Comparison of ENCODE assay signal across 1 cellular context in the genomic region with DNA sequence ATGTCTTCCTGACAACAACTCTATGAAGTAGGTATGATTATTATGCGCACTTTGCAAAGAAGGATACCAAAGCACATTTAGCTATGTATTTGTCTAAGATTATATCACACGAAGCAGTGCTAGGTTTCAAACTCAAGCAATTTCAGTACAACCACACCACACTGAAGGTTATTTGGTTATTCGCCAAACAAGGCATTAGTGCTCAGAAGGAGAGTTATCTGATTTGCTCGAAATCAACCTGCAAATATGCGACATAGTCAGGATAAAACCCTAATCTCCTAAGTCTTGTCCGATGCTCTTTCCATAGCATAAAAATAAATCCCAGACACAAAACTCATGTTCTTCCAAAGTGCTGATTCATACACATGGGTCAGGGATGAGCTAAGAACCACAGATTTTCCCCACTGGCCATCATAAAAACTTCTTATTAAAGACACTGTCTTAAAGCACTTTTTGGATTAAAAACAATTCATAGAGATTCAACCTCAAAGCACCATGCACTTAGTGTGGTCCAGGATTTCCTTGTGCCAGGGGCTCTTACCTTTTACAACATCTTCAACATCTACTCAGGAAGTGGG.
TF ChIP-seq lines count a peak whose summit lies in the region.

No MANE protein-coding gene starts in this region.

TF ChIP-seq in SK-N-SH, 30 proteins besides CTCF, POLR2A, EP300 and RAD21 (continued from another document):
- TF ChIP-seq, protein P1, sequence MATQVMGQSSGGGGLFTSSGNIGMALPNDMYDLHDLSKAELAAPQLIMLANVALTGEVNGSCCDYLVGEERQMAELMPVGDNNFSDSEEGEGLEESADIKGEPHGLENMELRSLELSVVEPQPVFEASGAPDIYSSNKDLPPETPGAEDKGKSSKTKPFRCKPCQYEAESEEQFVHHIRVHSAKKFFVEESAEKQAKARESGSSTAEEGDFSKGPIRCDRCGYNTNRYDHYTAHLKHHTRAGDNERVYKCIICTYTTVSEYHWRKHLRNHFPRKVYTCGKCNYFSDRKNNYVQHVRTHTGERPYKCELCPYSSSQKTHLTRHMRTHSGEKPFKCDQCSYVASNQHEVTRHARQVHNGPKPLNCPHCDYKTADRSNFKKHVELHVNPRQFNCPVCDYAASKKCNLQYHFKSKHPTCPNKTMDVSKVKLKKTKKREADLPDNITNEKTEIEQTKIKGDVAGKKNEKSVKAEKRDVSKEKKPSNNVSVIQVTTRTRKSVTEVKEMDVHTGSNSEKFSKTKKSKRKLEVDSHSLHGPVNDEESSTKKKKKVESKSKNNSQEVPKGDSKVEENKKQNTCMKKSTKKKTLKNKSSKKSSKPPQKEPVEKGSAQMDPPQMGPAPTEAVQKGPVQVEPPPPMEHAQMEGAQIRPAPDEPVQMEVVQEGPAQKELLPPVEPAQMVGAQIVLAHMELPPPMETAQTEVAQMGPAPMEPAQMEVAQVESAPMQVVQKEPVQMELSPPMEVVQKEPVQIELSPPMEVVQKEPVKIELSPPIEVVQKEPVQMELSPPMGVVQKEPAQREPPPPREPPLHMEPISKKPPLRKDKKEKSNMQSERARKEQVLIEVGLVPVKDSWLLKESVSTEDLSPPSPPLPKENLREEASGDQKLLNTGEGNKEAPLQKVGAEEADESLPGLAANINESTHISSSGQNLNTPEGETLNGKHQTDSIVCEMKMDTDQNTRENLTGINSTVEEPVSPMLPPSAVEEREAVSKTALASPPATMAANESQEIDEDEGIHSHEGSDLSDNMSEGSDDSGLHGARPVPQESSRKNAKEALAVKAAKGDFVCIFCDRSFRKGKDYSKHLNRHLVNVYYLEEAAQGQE (IDR thresholded peaks at IDR 0.05; ENCODE audit: low read depth, low read length), result no peak
- peak; percentile 71; the same call in 1 of the 2 replicates for TF ChIP-seq JUND (IDR thresholded peaks at IDR 0.05)
- peak; percentile 54; the same call in 1 of the 2 replicates for TF ChIP-seq FOSL2 (IDR thresholded peaks at IDR 0.05; ENCODE audit: borderline replicate concordance, low read depth)
- TF ChIP-seq YY1 (IDR thresholded peaks at IDR 0.05; ENCODE audit: low read depth), result 0 out of 2 replicates have a peak, but pooled peaks have one; percentile 28
- TF ChIP-seq, protein P2, sequence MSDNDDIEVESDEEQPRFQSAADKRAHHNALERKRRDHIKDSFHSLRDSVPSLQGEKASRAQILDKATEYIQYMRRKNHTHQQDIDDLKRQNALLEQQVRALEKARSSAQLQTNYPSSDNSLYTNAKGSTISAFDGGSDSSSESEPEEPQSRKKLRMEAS (IDR thresholded peaks at IDR 0.05; ENCODE audit: low read depth), result no peak
- TF ChIP-seq EZH2phosphoT487 (IDR thresholded peaks at IDR 0.05; ENCODE audit: borderline replicate concordance, low read depth), result no peak
- TF ChIP-seq MXI1 (IDR thresholded peaks at IDR 0.05; ENCODE audit: low read depth, low read length), result no peak
- peak; percentile 92 for TF ChIP-seq TEAD4 (IDR thresholded peaks at IDR 0.05; ENCODE audit: borderline replicate concordance, insufficient read depth)
- no peak for TF ChIP-seq RCOR1 (IDR thresholded peaks at IDR 0.05; ENCODE audit: low read length)
- TF ChIP-seq ELF1 (IDR thresholded peaks at IDR 0.05), result no peak
- no peak for TF ChIP-seq GABPA (IDR thresholded peaks at IDR 0.05; ENCODE audit: low read depth)
- no peak for TF ChIP-seq CHD2 (IDR thresholded peaks at IDR 0.05; ENCODE audit: low read length, partially characterized antibody)
- TF ChIP-seq SMC3 (IDR thresholded peaks at IDR 0.05; ENCODE audit: low read depth, low read length), result no peak
